Comparison of ENCODE assay signal across 1 cellular context in the genomic region with DNA sequence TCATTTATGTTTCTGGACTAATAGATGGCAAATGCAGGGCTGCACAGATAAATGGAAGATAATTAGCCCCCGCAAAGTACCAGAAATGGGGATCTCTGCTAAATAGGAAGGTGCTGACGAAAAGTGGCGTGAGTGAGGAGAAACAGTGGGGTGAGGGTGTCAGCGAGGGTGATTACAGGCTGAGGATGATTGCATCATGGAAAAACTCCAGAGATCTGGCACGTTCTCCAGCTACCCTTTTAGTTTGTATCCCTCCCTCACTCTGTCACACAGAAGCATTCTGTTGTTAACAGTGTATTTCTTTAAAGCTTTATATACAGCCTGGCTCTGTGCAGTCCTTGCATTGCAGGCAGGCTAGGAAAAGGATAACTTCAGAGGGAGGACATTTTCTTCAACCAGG.
TF ChIP-seq lines count a peak whose summit lies in the region.

No MANE protein-coding gene starts in this region.

TF ChIP-seq in IMR-90, 13 proteins besides CTCF, POLR2A, EP300 and RAD21 (continued from another document):
- TF ChIP-seq MAFK (IDR thresholded peaks at IDR 0.05; ENCODE audit: low read depth, low read length) (no peak), BHLHE40 (IDR thresholded peaks at IDR 0.05; ENCODE audit: low read depth, low read length) (peak; percentile 35; the same call in 1 of the 2 replicates), RFX5 (IDR thresholded peaks at IDR 0.05; ENCODE audit: low read depth, low read length) (no peak)
